In the genomic region with DNA sequence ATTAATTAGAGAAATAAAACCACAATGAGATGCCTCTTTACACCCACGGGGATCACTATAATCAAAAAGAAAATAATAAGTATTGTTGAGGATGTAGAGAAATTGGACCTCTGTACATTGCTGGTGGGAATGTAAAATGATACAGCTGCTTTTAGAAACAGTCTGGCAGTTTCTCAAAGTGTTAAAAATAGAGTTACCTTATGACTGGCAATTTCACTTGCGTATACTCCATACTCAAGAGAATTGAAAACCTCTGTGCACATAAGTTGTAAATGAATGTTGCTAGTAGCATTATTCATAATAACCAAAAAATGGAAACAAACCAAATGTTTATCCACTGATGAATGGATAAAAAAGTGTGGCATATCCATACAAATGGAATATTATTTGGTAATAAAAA, we compare ENCODE assay signal across 8 cellular contexts. TPM values are rescaled to one million over a fixed set of nuclear protein-coding genes. Genes with fewer than 3 reads are reported as not detected.
ATAC-seq and TF ChIP-seq lines count a peak whose summit lies in the region.
"Not testable (repeated sequence)": the region's sequence is repeated elsewhere in the genome, so short reads cannot be mapped to it uniquely, and the experiment has no call there.

No MANE protein-coding gene starts in this region.

- not testable (repeated sequence) for TF ChIP-seq POLR2A in GM18505 (IDR thresholded peaks at IDR 0.05; ENCODE audit: borderline replicate concordance, extremely low read depth, insufficient read depth, insufficient read length)

- H3K9me3 ChIP-seq in skeletal muscle tissue (ENCODE audit: control insufficient read depth in 3 of 3, low read length in 3 of 3), result not testable (repeated sequence)

- not testable (repeated sequence) for H3K9ac ChIP-seq in skeletal muscle tissue (ENCODE audit: low read depth in 1 of 3, low read length in 3 of 3)

- not testable (repeated sequence) for H3K36me3 ChIP-seq in skeletal muscle tissue (ENCODE audit: control insufficient read depth in 3 of 3, insufficient read depth in 3 of 3, low read length in 3 of 3)

- ATAC-seq in GM18505 (IDR thresholded peaks at IDR 0.05; ENCODE audit: unreplicated experiment) (peak; percentile 66), GM19023 (IDR thresholded peaks at IDR 0.05; ENCODE audit: unreplicated experiment) (peak; percentile 63), GM21390 (IDR thresholded peaks at IDR 0.05; ENCODE audit: unreplicated experiment) (peak; percentile 75), HG02588 (IDR thresholded peaks at IDR 0.05; ENCODE audit: unreplicated experiment) (peak; percentile 83), HG02938 (IDR thresholded peaks at IDR 0.05; ENCODE audit: unreplicated experiment) (peak; percentile 75), HG03159 (IDR thresholded peaks at IDR 0.05; ENCODE audit: unreplicated experiment) (peak; percentile 75), HG03575 (IDR thresholded peaks at IDR 0.05; ENCODE audit: extremely low read depth, insufficient number of reproducible peaks, low FRiP score, unreplicated experiment) (peak; percentile 37)

- H3K27me3 ChIP-seq in skeletal muscle tissue (ENCODE audit: control insufficient read depth in 3 of 3, insufficient read depth in 3 of 3, low read length in 3 of 3), result not testable (repeated sequence)

- not testable (repeated sequence) for H3K4me1 ChIP-seq in skeletal muscle tissue (ENCODE audit: control insufficient read depth in 3 of 3, insufficient read depth in 3 of 3, low read length in 3 of 3)

- H3K4me3 ChIP-seq in skeletal muscle tissue (ENCODE audit: low read length in 3 of 3), result not testable (repeated sequence)

- peak overlapping the region; percentile 74 for H3K27ac ChIP-seq in skeletal muscle tissue (ENCODE audit: low read depth, low read length)

RNA-seq across cellular contexts. Expression of gene TIMM23B, which starts 6.3 kb away (rescaled TPM):
- total RNA-seq in skeletal muscle tissue, result 16.2 TPM

RNA-seq across cellular contexts. Expression of gene PARG, which starts 6.3 kb away (rescaled TPM):
- 36.5 TPM for total RNA-seq in skeletal muscle tissue

RNA-seq across cellular contexts. Expression of gene AGAP6, which starts 40.1 kb away (rescaled TPM):
- 1.0 TPM for total RNA-seq in skeletal muscle tissue
